2 cellular contexts compared by ENCODE assay signal in genomic region chr11:72773291-72773690, GRCh38.
TF ChIP-seq lines count a peak whose summit lies in the region.

No MANE protein-coding gene starts in this region.

TF ChIP-seq in SK-N-SH, 30 proteins besides CTCF, POLR2A, EP300 and RAD21 (continues in another document):
- no peak for TF ChIP-seq GABPA (IDR thresholded peaks at IDR 0.05; ENCODE audit: low read depth)
- no peak for TF ChIP-seq TEAD4 (IDR thresholded peaks at IDR 0.05; ENCODE audit: borderline replicate concordance, insufficient read depth)
- TF ChIP-seq ZBTB33 (IDR thresholded peaks at IDR 0.05; ENCODE audit: borderline replicate concordance, low read depth) = no peak
- TF ChIP-seq TCF12 (IDR thresholded peaks at IDR 0.05) = peak; percentile 57
- TF ChIP-seq NRF1 (IDR thresholded peaks at IDR 0.05; ENCODE audit: low read depth, low read length) = no peak
- TF ChIP-seq FOSL2 (IDR thresholded peaks at IDR 0.05; ENCODE audit: borderline replicate concordance, low read depth) = peak; percentile 51; the same call in 1 of the 2 replicates
- TF ChIP-seq SIN3A (IDR thresholded peaks at IDR 0.05; ENCODE audit: borderline replicate concordance, low read depth, low read length) = peak; percentile 57; the same call in 1 of the 2 replicates
- TF ChIP-seq RCOR1 (IDR thresholded peaks at IDR 0.05; ENCODE audit: low read length) = peak; percentile 60; the same call in 1 of the 2 replicates
- TF ChIP-seq, protein P1, sequence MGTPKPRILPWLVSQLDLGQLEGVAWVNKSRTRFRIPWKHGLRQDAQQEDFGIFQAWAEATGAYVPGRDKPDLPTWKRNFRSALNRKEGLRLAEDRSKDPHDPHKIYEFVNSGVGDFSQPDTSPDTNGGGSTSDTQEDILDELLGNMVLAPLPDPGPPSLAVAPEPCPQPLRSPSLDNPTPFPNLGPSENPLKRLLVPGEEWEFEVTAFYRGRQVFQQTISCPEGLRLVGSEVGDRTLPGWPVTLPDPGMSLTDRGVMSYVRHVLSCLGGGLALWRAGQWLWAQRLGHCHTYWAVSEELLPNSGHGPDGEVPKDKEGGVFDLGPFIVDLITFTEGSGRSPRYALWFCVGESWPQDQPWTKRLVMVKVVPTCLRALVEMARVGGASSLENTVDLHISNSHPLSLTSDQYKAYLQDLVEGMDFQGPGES (IDR thresholded peaks at IDR 0.05; ENCODE audit: low read depth, low read length) = no peak
- no peak for TF ChIP-seq MEF2A (IDR thresholded peaks at IDR 0.05; ENCODE audit: borderline replicate concordance, low read depth)
- TF ChIP-seq RXRA (IDR thresholded peaks at IDR 0.05; ENCODE audit: borderline replicate concordance, low read depth) = no peak
- no peak for TF ChIP-seq REST (IDR thresholded peaks at IDR 0.05; ENCODE audit: low read depth, low read length)
- TF ChIP-seq POLR2AphosphoS5 (IDR thresholded peaks at IDR 0.05; ENCODE audit: low read depth, low read length) = no peak
- peak; percentile 30 for TF ChIP-seq CHD2 (IDR thresholded peaks at IDR 0.05; ENCODE audit: low read length, partially characterized antibody)
- no peak; the same call in 1 of the 2 replicates for TF ChIP-seq GATA2 (CRISPR knock-in tag; IDR thresholded peaks at IDR 0.05)
- TF ChIP-seq TAF1 (IDR thresholded peaks at IDR 0.05; ENCODE audit: borderline replicate concordance, low read depth, low read length) = no peak
- TF ChIP-seq EZH2phosphoT487 (IDR thresholded peaks at IDR 0.05; ENCODE audit: borderline replicate concordance, low read depth) = no peak
- no peak for TF ChIP-seq FOXM1 (IDR thresholded peaks at IDR 0.05; ENCODE audit: low read depth)
- TF ChIP-seq USF1 (IDR thresholded peaks at IDR 0.05; ENCODE audit: borderline replicate concordance, low read depth) = peak; percentile 81
- no peak for TF ChIP-seq USF2 (IDR thresholded peaks at IDR 0.05; ENCODE audit: borderline replicate concordance, low read depth, low read length)
- peak; percentile 39; the same call in 1 of the 2 replicates for TF ChIP-seq NFIC (IDR thresholded peaks at IDR 0.05; ENCODE audit: borderline replicate concordance)
- TF ChIP-seq, protein P2, sequence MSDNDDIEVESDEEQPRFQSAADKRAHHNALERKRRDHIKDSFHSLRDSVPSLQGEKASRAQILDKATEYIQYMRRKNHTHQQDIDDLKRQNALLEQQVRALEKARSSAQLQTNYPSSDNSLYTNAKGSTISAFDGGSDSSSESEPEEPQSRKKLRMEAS (IDR thresholded peaks at IDR 0.05; ENCODE audit: low read depth) = no peak
- no peak; the same call in 1 of the 2 replicates for TF ChIP-seq JUND (IDR thresholded peaks at IDR 0.05)
- no peak for TF ChIP-seq RFX5 (IDR thresholded peaks at IDR 0.05; ENCODE audit: low read length)

TF ChIP-seq in GM12891, 5 proteins besides CTCF, POLR2A, EP300 and RAD21:
- no peak for TF ChIP-seq TAF1 (IDR thresholded peaks at IDR 0.05; ENCODE audit: low read depth, low read length)
- no peak for TF ChIP-seq POLR2AphosphoS5 (IDR thresholded peaks at IDR 0.05; ENCODE audit: low read depth, low read length)
- no peak for TF ChIP-seq SPI1 (IDR thresholded peaks at IDR 0.05; ENCODE audit: low read depth, low read length)
- TF ChIP-seq POU2F2 (IDR thresholded peaks at IDR 0.05; ENCODE audit: low read depth, low read length) = no peak
- TF ChIP-seq PAX5 (IDR thresholded peaks at IDR 0.05; ENCODE audit: insufficient read depth, low read length, severe bottlenecking) = no peak
